ENCODE assay signal across 16 cellular contexts in the genomic region with DNA sequence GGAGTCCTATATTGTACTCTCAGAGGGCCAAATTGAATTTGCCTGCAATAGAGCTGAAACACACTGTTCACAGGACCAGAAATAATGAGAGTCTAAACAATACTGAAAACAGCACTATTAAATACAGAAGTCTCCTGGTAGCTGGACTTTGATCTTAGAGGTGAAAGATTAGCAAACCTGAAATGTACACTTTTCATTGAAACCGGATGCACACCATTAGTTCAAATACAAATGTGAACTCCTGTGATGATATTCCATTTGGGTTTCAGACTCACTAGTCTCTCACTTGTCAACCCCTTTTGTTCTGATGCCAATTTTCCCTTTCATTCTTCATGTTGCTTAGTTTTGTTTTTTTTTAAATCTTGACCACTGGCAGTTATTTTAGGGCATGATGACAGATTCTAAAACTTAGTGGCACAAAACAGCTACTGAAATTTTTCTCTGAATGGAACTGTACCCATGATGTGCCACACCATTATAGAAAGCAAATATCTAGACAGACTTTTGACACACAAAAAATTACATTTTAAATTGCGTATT. TPM values are rescaled to one million over a fixed set of nuclear protein-coding genes. Genes with fewer than 3 reads are reported as not detected.
DNase-seq lines count a peak whose midpoint lies in the region; ATAC-seq and TF ChIP-seq lines count a peak whose summit lies in the region.
"Had no signal": no experiment of that assay in that cellular context is flagged by ENCODE, and none has a peak within 500 bp of the region (broad histone marks: within the 10 kb centered on the region; RNA-seq: fewer than 3 reads in every experiment).

No MANE protein-coding gene starts in this region.

- H3F3A ChIP-seq in PC-9 (ENCODE audit: insufficient read depth, low read depth): no peaks in the 10 kb centered on the region

- intact Hi-C loops in mucosa of descending colon (cut with DNase I, micrococcal nuclease) (no loop called here), PC-9 (cut with micrococcal nuclease; ENCODE audit: unreplicated experiment) (no loop called here)

- H3K4me3 ChIP-seq in mucosa of descending colon: no peak overlapping the region
- no peak overlapping the region for H3K4me3 ChIP-seq in PC-9
- H3K4me3 ChIP-seq: A549, GM23338, sigmoid colon had no signal

- H2AFZ ChIP-seq in PC-9: no peak overlapping the region
- H2AFZ ChIP-seq: GM23338 had no signal

- H3K36me3 ChIP-seq in mucosa of descending colon (ENCODE audit: low read depth) (no peaks in the 10 kb centered on the region), PC-9 (ENCODE audit: low read depth) (no peaks in the 10 kb centered on the region)
- H3K36me3 ChIP-seq: sigmoid colon had no signal

- H3K9me3 ChIP-seq in mucosa of descending colon (no peaks in the 10 kb centered on the region), PC-9 (ENCODE audit: insufficient read depth, low read depth) (no peaks in the 10 kb centered on the region)
- H3K9me3 ChIP-seq: A549, sigmoid colon had no signal

- BruUV-seq in PC-9 (replicated peaks; lab: Mats Ljungman, UMichigan): no TSS peak

- CTCF ChIA-PET in PC-9 (lab: Charles Lee): no interaction called here

- H3K9me2 ChIP-seq in PC-9 (ENCODE audit: insufficient read depth): no peaks in the 10 kb centered on the region

- no peak overlapping the region for H3K27ac ChIP-seq in PC-9
- H3K27ac ChIP-seq: A549, sigmoid colon had no signal

- no peak overlapping the region for H3K4me3 Mint-ChIP-seq in activated naive CD8-positive, alpha-beta T cell treated with anti-CD3 and anti-CD28 coated beads, Interleukin-2, amount 50 U/mL, for 24 hours
- no peak overlapping the region for H3K4me3 Mint-ChIP-seq in activated naive CD8-positive, alpha-beta T cell treated with anti-CD3 and anti-CD28 coated beads for 36 hours
- peak overlapping the region in 1 of 2 donors; percentile 44 for H3K4me3 Mint-ChIP-seq in stimulated activated naive CD8-positive, alpha-beta T cell treated with anti-CD3 and anti-CD28 coated beads, Interleukin-15, amount 100 ng/mL, for 72 hours
- H3K4me3 Mint-ChIP-seq: activated B cell treated with CpG ODN at 0.5 μM for 24 hours, GM23338 had no signal

- peak overlapping the region; percentile 26 for H3K27ac Mint-ChIP-seq in activated naive CD8-positive, alpha-beta T cell treated with anti-CD3 and anti-CD28 coated beads, Interleukin-2, amount 50 U/mL, for 24 hours
- no peak overlapping the region for H3K27ac Mint-ChIP-seq in activated naive CD8-positive, alpha-beta T cell treated with anti-CD3 and anti-CD28 coated beads for 36 hours
- no peak overlapping the region for H3K27ac Mint-ChIP-seq in stimulated activated naive CD8-positive, alpha-beta T cell treated with anti-CD3 and anti-CD28 coated beads, Interleukin-15, amount 100 ng/mL, for 72 hours
- H3K27ac Mint-ChIP-seq: activated B cell treated with CpG ODN at 0.5 μM for 24 hours, GM23338 had no signal

- TF ChIP-seq CTCF in mucosa of descending colon (IDR thresholded peaks at IDR 0.05) (no peak), PC-9 (conservative IDR thresholded peaks at IDR 0.05) (no peak)

- peaks cover 36% of the 10 kb centered on the region for H3K4me1 Mint-ChIP-seq in activated naive CD8-positive, alpha-beta T cell treated with anti-CD3 and anti-CD28 coated beads, Interleukin-2, amount 50 U/mL, for 24 hours
- peaks cover 25% of the 10 kb centered on the region for H3K4me1 Mint-ChIP-seq in activated naive CD8-positive, alpha-beta T cell treated with anti-CD3 and anti-CD28 coated beads for 36 hours
- peaks cover 23% of the 10 kb centered on the region for H3K4me1 Mint-ChIP-seq in stimulated activated naive CD8-positive, alpha-beta T cell treated with anti-CD3 and anti-CD28 coated beads, Interleukin-15, amount 100 ng/mL, for 72 hours
- H3K4me1 Mint-ChIP-seq: activated B cell treated with CpG ODN at 0.5 μM for 24 hours had no signal

- no peaks in the 10 kb centered on the region for H3K27me3 ChIP-seq in PC-9 (ENCODE audit: insufficient read depth, low read depth)
- H3K27me3 ChIP-seq: sigmoid colon had no signal

- DNase-seq in activated naive CD8-positive, alpha-beta T cell treated with anti-CD3 and anti-CD28 coated beads, Interleukin-2, amount 50 U/mL, for 24 hours: no peak
- DNase-seq in activated naive CD8-positive, alpha-beta T cell treated with anti-CD3 and anti-CD28 coated beads for 36 hours: no peak
- DNase-seq in stimulated activated naive CD8-positive, alpha-beta T cell treated with anti-CD3 and anti-CD28 coated beads, Interleukin-15, amount 100 ng/mL, for 72 hours: no peak
- DNase-seq in SIG-M5 treated with dmso at 0.1 percent for 504 hours (lab: John Stamatoyannopoulos, UW; ENCODE audit: unreplicated experiment) (no peak), mucosa of descending colon (no peak), PC-9 (no peak)
- DNase-seq: activated B cell treated with CpG ODN at 0.5 μM for 24 hours, caudate nucleus, DND-41, NCI-H510A, SHP77 treated with DMSO at 0.1 percent for 48 hours, sigmoid colon had no signal

- POLR2A ChIA-PET in PC-9 (lab: Charles Lee; ENCODE audit: unreplicated experiment): no interaction called here

- no peaks in the 10 kb centered on the region for H3K9me3 Mint-ChIP-seq in activated naive CD8-positive, alpha-beta T cell treated with anti-CD3 and anti-CD28 coated beads, Interleukin-2, amount 50 U/mL, for 24 hours
- H3K9me3 Mint-ChIP-seq in activated naive CD8-positive, alpha-beta T cell treated with anti-CD3 and anti-CD28 coated beads for 36 hours: no peaks in the 10 kb centered on the region
- H3K9me3 Mint-ChIP-seq in stimulated activated naive CD8-positive, alpha-beta T cell treated with anti-CD3 and anti-CD28 coated beads, Interleukin-15, amount 100 ng/mL, for 72 hours: no peaks in the 10 kb centered on the region
- H3K9me3 Mint-ChIP-seq: activated B cell treated with CpG ODN at 0.5 μM for 24 hours, GM23338 had no signal

- H3K27me3 Mint-ChIP-seq in activated naive CD8-positive, alpha-beta T cell treated with anti-CD3 and anti-CD28 coated beads, Interleukin-2, amount 50 U/mL, for 24 hours: peaks cover 11% of the 10 kb centered on the region
- H3K27me3 Mint-ChIP-seq in activated naive CD8-positive, alpha-beta T cell treated with anti-CD3 and anti-CD28 coated beads for 36 hours: no peaks in the 10 kb centered on the region
- H3K27me3 Mint-ChIP-seq in stimulated activated naive CD8-positive, alpha-beta T cell treated with anti-CD3 and anti-CD28 coated beads, Interleukin-15, amount 100 ng/mL, for 72 hours: peaks cover 16% of the 10 kb centered on the region
- H3K27me3 Mint-ChIP-seq: activated B cell treated with CpG ODN at 0.5 μM for 24 hours had no signal

- no peak overlapping the region for H3K4me2 ChIP-seq in PC-9
- H3K4me2 ChIP-seq: A549, GM23338 had no signal

- H3K36me3 Mint-ChIP-seq in activated naive CD8-positive, alpha-beta T cell treated with anti-CD3 and anti-CD28 coated beads, Interleukin-2, amount 50 U/mL, for 24 hours (ENCODE audit: low read depth): no peaks in the 10 kb centered on the region
- H3K36me3 Mint-ChIP-seq in activated naive CD8-positive, alpha-beta T cell treated with anti-CD3 and anti-CD28 coated beads for 36 hours: peaks cover 1% of the 10 kb centered on the region

- ATAC-seq in activated naive CD8-positive, alpha-beta T cell treated with anti-CD3 and anti-CD28 coated beads, Interleukin-2, amount 50 U/mL, for 24 hours: peak; percentile 74
- ATAC-seq in GM21786 (IDR thresholded peaks at IDR 0.05; ENCODE audit: unreplicated experiment) (peak; percentile 93), HG03196 (IDR thresholded peaks at IDR 0.05; ENCODE audit: unreplicated experiment) (peak; percentile 84), mucosa of descending colon (no peak)
- ATAC-seq in stimulated activated naive CD8-positive, alpha-beta T cell treated with anti-CD3 and anti-CD28 coated beads, Interleukin-15, amount 100 ng/mL, for 72 hours: peak; percentile 86
- ATAC-seq: A549, GM23338 had no signal

- H3K4me1 ChIP-seq in mucosa of descending colon (ENCODE audit: low read depth) (peaks cover 6% of the 10 kb centered on the region), PC-9 (replicated peaks; ENCODE audit: insufficient read depth) (no peaks in the 10 kb centered on the region)
- H3K4me1 ChIP-seq: A549, sigmoid colon had no signal

- H3K79me2 ChIP-seq in PC-9 (ENCODE audit: low read depth): no peaks in the 10 kb centered on the region

- no peaks in the 10 kb centered on the region for H4K20me1 ChIP-seq in PC-9 (ENCODE audit: insufficient read depth)

RNA-seq across cellular contexts. Expression of a gene that starts 5.9 kb away (rescaled TPM):
- total RNA-seq in activated naive CD8-positive, alpha-beta T cell treated with anti-CD3 and anti-CD28 coated beads for 36 hours: 1 to 10 TPM; 4.1 to 5.2 TPM
- total RNA-seq in mucosa of descending colon (1 to 10 TPM in 1 of 3 donors, under 1 TPM in 2; 0.82 to 2.1 (median 0.89) TPM), PC-9 (2021) (0.23 and 1.5 TPM in 2 replicates)
